10 cellular contexts compared by ENCODE assay signal in genomic region chrX:24478516-24478915, GRCh38. TPM values are rescaled to one million over a fixed set of nuclear protein-coding genes. Genes with fewer than 3 reads are reported as not detected.
DNase-seq lines count a peak whose midpoint lies in the region; ATAC-seq and TF ChIP-seq lines count a peak whose summit lies in the region.
"Had no signal": no experiment of that assay in that cellular context is flagged by ENCODE, and none has a peak within 500 bp of the region (broad histone marks: within the 10 kb centered on the region; RNA-seq: fewer than 3 reads in every experiment).

No MANE protein-coding gene starts in this region.

- H3K9me3 ChIP-seq in OCI-LY7 (ENCODE audit: low read length), result no peaks in the 10 kb centered on the region
- no peaks in the 10 kb centered on the region for H3K9me3 ChIP-seq in effector memory CD4-positive, alpha-beta T cell (ENCODE audit: control insufficient read depth, low read length)
- H3K9me3 ChIP-seq in prostate gland, result no peaks in the 10 kb centered on the region
- H3K9me3 ChIP-seq: SJCRH30 had no signal

- H3K9me3 Mint-ChIP-seq in activated T-cell treated with anti-CD3 and anti-CD28 coated beads, Interleukin-2, amount 50 U/mL, for 24 hours, result peaks cover 8% of the 10 kb centered on the region
- peaks cover 0 to 7% of the 10 kb centered on the region in 2 donors for H3K9me3 Mint-ChIP-seq in stimulated activated naive CD8-positive, alpha-beta T cell treated with anti-CD3 and anti-CD28 coated beads, Interleukin-15, amount 100 ng/mL, for 72 hours
- peaks cover 13% of the 10 kb centered on the region for H3K9me3 Mint-ChIP-seq in WTC11

- POLR2A ChIA-PET in OCI-LY7 (lab: Charles Lee), result interaction anchor here (1.1 to 2.6 kb wide), 2 partner anchors 14 to 17 kb away, joined by 6 to 29 read pairs; partner anchors contain the start of gene PDK3
- POLR2A ChIA-PET in WTC11 (lab: Charles Lee), result no interaction called here

- no peak for TF ChIP-seq POLR2A in prostate gland (IDR thresholded peaks at IDR 0.05)

- H3K36me3 Mint-ChIP-seq in activated T-cell treated with anti-CD3 and anti-CD28 coated beads, Interleukin-2, amount 50 U/mL, for 24 hours (ENCODE audit: low read depth), result peaks cover 9% of the 10 kb centered on the region
- H3K36me3 Mint-ChIP-seq in WTC11, result peaks cover 3% of the 10 kb centered on the region; the same call in 1 of the 2 replicates

- CTCF ChIA-PET in OCI-LY7 (lab: Charles Lee; ENCODE audit: unreplicated experiment), result no interaction called here
- CTCF ChIA-PET in WTC11 (lab: Charles Lee), result interaction anchor here (1.3 to 1.4 kb wide), 2 partner anchors 83 to 107 kb away, joined by 3 to 5 read pairs; no protein-coding TSS in a partner anchor

- no peaks in the 10 kb centered on the region for H4K20me1 ChIP-seq in OCI-LY7 (ENCODE audit: insufficient read depth, low read length)

- peak overlapping the region; percentile 46; the same call in 1 of the 2 replicates for H2AFZ ChIP-seq in OCI-LY7 (ENCODE audit: low read length)

- BruUV-seq in OCI-LY7 (replicated peaks; lab: Mats Ljungman, UMichigan), result no TSS peak

- peak overlapping the region; percentile 94 for H3K27ac Mint-ChIP-seq in activated T-cell treated with anti-CD3 and anti-CD28 coated beads, Interleukin-2, amount 50 U/mL, for 24 hours
- peak overlapping the region; percentile 95 to 97 for H3K27ac Mint-ChIP-seq in stimulated activated naive CD8-positive, alpha-beta T cell treated with anti-CD3 and anti-CD28 coated beads, Interleukin-15, amount 100 ng/mL, for 72 hours
- H3K27ac Mint-ChIP-seq in WTC11, result no peak overlapping the region; the same call in 1 of the 2 replicates

- H3K4me3 ChIP-seq in OCI-LY7 (ENCODE audit: low read depth, low read length, poor library complexity, severe bottlenecking), result peak overlapping the region; percentile 61
- no peak overlapping the region for H3K4me3 ChIP-seq in effector memory CD4-positive, alpha-beta T cell (ENCODE audit: insufficient read depth, low read depth, low read length, poor library complexity, severe bottlenecking)
- no peak overlapping the region for H3K4me3 ChIP-seq in prostate gland
- H3K4me3 ChIP-seq: lung, SJCRH30 had no signal

- H3K36me3 ChIP-seq in OCI-LY7 (ENCODE audit: insufficient read depth, low read length), result peaks cover 5% of the 10 kb centered on the region
- H3K36me3 ChIP-seq in effector memory CD4-positive, alpha-beta T cell (ENCODE audit: control insufficient read depth, insufficient read depth, low read length), result no peaks in the 10 kb centered on the region
- no peaks in the 10 kb centered on the region for H3K36me3 ChIP-seq in prostate gland
- H3K36me3 ChIP-seq: SJCRH30 had no signal

- H3K27me3 ChIP-seq in effector memory CD4-positive, alpha-beta T cell (replicated peaks; ENCODE audit: control insufficient read depth, insufficient read depth, low read length, poor library complexity, severe bottlenecking), result no peaks in the 10 kb centered on the region
- no peaks in the 10 kb centered on the region for H3K27me3 ChIP-seq in prostate gland (replicated peaks; ENCODE audit: insufficient read depth)
- H3K27me3 ChIP-seq: SJCRH30 had no signal

- H3K9me2 ChIP-seq in OCI-LY7 (ENCODE audit: insufficient read depth, low read length), result no peaks in the 10 kb centered on the region

- no peak for ATAC-seq in stimulated activated naive CD8-positive, alpha-beta T cell treated with anti-CD3 and anti-CD28 coated beads, Interleukin-15, amount 100 ng/mL, for 72 hours
- ATAC-seq in WTC11, result no peak

- WGBS in prostate gland, result 87% methylated on average over 3 of the region's 3 CpGs

- H3K4me3 Mint-ChIP-seq in activated T-cell treated with anti-CD3 and anti-CD28 coated beads, Interleukin-2, amount 50 U/mL, for 24 hours, result peak overlapping the region; percentile 72
- H3K4me3 Mint-ChIP-seq in stimulated activated naive CD8-positive, alpha-beta T cell treated with anti-CD3 and anti-CD28 coated beads, Interleukin-15, amount 100 ng/mL, for 72 hours, result peak overlapping the region; percentile 43 to 83
- H3K4me3 Mint-ChIP-seq in WTC11, result no peak overlapping the region

- peaks cover 3% of the 10 kb centered on the region for H3K27me3 Mint-ChIP-seq in activated T-cell treated with anti-CD3 and anti-CD28 coated beads, Interleukin-2, amount 50 U/mL, for 24 hours
- H3K27me3 Mint-ChIP-seq in stimulated activated naive CD8-positive, alpha-beta T cell treated with anti-CD3 and anti-CD28 coated beads, Interleukin-15, amount 100 ng/mL, for 72 hours, result no peaks in the 10 kb centered on the region
- H3K27me3 Mint-ChIP-seq in WTC11 (ENCODE audit: low read depth), result no peaks in the 10 kb centered on the region

- peaks cover 83% of the 10 kb centered on the region for H3K4me1 Mint-ChIP-seq in activated T-cell treated with anti-CD3 and anti-CD28 coated beads, Interleukin-2, amount 50 U/mL, for 24 hours (ENCODE audit: low read depth)
- H3K4me1 Mint-ChIP-seq in stimulated activated naive CD8-positive, alpha-beta T cell treated with anti-CD3 and anti-CD28 coated beads, Interleukin-15, amount 100 ng/mL, for 72 hours, result peaks cover 57% of the 10 kb centered on the region
- H3K4me1 Mint-ChIP-seq in WTC11, result peaks cover 50% of the 10 kb centered on the region

- intact Hi-C loops in OCI-LY7 (cut with micrococcal nuclease; ENCODE audit: unreplicated experiment), result no loop called here
- intact Hi-C loops in prostate gland (cut with DNase I), result no loop called here

- H3K4me1 ChIP-seq in OCI-LY7 (ENCODE audit: insufficient read depth, low read length, poor library complexity, severe bottlenecking) (peaks cover 51% of the 10 kb centered on the region), prostate gland (replicated peaks) (no peaks in the 10 kb centered on the region)
- peaks cover 4% of the 10 kb centered on the region for H3K4me1 ChIP-seq in effector memory CD4-positive, alpha-beta T cell (ENCODE audit: control insufficient read depth, insufficient read depth, low read length, poor library complexity, severe bottlenecking)

- peaks cover 68% of the 10 kb centered on the region for H3K79me2 ChIP-seq in OCI-LY7 (ENCODE audit: insufficient read depth, low read depth, low read length)

- TF ChIP-seq CTCF in OCI-LY7 (conservative IDR thresholded peaks at IDR 0.05; ENCODE audit: low read length) (no peak), prostate gland (IDR thresholded peaks at IDR 0.05) (no peak), WTC11 (IDR thresholded peaks at IDR 0.05) (no peak)

- DNase-seq in activated T-cell treated with anti-CD3 and anti-CD28 coated beads, Interleukin-2, amount 50 U/mL, for 24 hours, result no peak
- DNase-seq in activated T-cell treated with anti-CD3 and anti-CD28 coated beads for 4 hours, result no peak
- DNase-seq in OCI-LY7 (ENCODE audit: low spot score), result no peak
- DNase-seq in effector memory CD4-positive, alpha-beta T cell, result no peak
- DNase-seq in stimulated activated naive CD8-positive, alpha-beta T cell treated with anti-CD3 and anti-CD28 coated beads, Interleukin-15, amount 100 ng/mL, for 72 hours, result no peak
- DNase-seq in HuH-7.5 (ENCODE audit: low spot score), result no peak
- DNase-seq in prostate gland (ENCODE audit: low spot score), result no peak
- no peak for DNase-seq in WTC11 (ENCODE audit: low spot score)
- DNase-seq: SJCRH30 had no signal

- peak overlapping the region; percentile 70 for H3K4me2 ChIP-seq in OCI-LY7 (ENCODE audit: low read length)

- H3K27ac ChIP-seq in OCI-LY7 (ENCODE audit: low read depth, low read length, poor library complexity, severe bottlenecking) (peak overlapping the region; percentile 80), prostate gland (no peak overlapping the region)
- H3K27ac ChIP-seq in effector memory CD4-positive, alpha-beta T cell (ENCODE audit: insufficient read depth, low read length, poor library complexity, severe bottlenecking), result peak overlapping the region; percentile 79
- H3K27ac ChIP-seq: SJCRH30 had no signal

TF ChIP-seq in WTC11, 78 proteins besides CTCF, POLR2A, EP300 and RAD21 (continues in another document):
- no peak for TF ChIP-seq ATF1 (CRISPR knock-in tag; IDR thresholded peaks at IDR 0.05)
- no peak for TF ChIP-seq MXD4 (CRISPR knock-in tag; IDR thresholded peaks at IDR 0.05; ENCODE audit: borderline replicate concordance)
- TF ChIP-seq AFF4 (CRISPR knock-in tag; IDR thresholded peaks at IDR 0.05; ENCODE audit: borderline replicate concordance), result no peak
- TF ChIP-seq ZBTB43 (CRISPR knock-in tag; IDR thresholded peaks at IDR 0.05), result no peak

RNA-seq across cellular contexts. Expression of gene PDK3, which starts 13.4 kb away (rescaled TPM):
- total RNA-seq in OCI-LY7 (2014; rRNA removed; shearing (Covaris generic)), result 22.6 and 24.5 TPM in 2 replicates
- 32.2 and 35.1 TPM in 2 replicates for total RNA-seq in OCI-LY7 (2022)
- 10 to 100 TPM; 41.6 to 54.3 TPM for total RNA-seq in prostate gland
- 34.4 to 38.1 TPM (median 36.8 TPM) in 3 replicates for total RNA-seq in WTC11 (2021)

Comparison
In these comparisons a context has a peak if more than half of its experiments do, and no peak if none do; other contexts are left out.
1. H3K27ac ChIP-seq: peak in OCI-LY7 (single experiment) and effector memory CD4-positive, alpha-beta T cell (single experiment); none in prostate gland (0 of 2).